Comparison of ENCODE assay signal across 1 cellular context in the genomic region with DNA sequence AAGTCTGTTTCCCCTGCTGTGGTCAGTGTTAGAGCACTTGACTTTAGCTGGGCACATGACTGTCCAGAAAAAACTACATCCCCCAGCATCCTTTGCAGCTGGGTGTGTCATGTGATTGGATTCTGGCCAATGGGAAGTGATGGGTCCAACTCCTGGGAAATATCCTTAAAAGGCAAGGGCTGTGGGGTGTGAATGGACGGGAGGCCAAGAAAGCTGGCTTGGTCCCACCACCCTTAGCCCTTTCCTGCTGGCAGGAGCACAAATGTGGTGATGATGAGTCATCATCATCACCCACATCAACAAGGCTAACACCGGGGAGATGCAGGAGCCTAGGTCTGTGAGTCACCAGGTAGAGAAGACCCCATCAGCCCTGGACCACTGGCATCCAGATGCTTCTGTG.
TF ChIP-seq lines count a peak whose summit lies in the region.

No MANE protein-coding gene starts in this region.

TF ChIP-seq in K562, 482 proteins besides CTCF, POLR2A, EP300 and RAD21 (continued from another document):
- TF ChIP-seq, protein P1, sequence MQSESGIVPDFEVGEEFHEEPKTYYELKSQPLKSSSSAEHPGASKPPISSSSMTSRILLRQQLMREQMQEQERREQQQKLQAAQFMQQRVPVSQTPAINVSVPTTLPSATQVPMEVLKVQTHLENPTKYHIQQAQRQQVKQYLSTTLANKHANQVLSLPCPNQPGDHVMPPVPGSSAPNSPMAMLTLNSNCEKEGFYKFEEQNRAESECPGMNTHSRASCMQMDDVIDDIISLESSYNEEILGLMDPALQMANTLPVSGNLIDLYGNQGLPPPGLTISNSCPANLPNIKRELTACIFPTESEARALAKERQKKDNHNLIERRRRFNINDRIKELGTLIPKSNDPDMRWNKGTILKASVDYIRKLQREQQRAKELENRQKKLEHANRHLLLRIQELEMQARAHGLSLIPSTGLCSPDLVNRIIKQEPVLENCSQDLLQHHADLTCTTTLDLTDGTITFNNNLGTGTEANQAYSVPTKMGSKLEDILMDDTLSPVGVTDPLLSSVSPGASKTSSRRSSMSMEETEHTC (IDR thresholded peaks at IDR 0.05): peak; percentile 32; the same call in 1 of the 2 replicates
- TF ChIP-seq FOS (IDR thresholded peaks at IDR 0.05; ENCODE audit: extremely low read depth, insufficient read length): peak; percentile 83
